17 cellular contexts compared by ENCODE assay signal in the genomic region with DNA sequence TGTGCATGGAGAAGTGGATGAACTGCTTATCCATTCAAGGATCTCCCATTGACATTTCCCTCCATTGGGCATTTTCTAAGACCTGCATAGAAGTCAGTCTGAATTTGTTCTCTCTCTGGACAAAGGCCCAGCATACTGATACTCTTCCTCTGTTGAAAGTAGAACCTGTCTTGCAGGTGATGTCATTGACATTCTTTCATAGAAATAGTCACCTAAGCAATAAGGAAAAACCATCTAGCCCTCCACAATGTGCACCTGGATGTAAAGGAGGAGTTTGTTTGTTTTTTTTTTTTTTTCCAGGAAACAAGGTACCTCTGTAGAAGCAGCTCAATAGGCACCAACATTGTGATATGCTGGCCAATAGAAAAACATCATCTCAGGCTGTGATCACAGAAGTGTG.
DNase-seq lines count a peak whose midpoint lies in the region; ATAC-seq and TF ChIP-seq lines count a peak whose summit lies in the region.
"Had no signal": no experiment of that assay in that cellular context is flagged by ENCODE, and none has a peak within 500 bp of the region (broad histone marks: within the 10 kb centered on the region; RNA-seq: fewer than 3 reads in every experiment).

No MANE protein-coding gene starts in this region.

- H3K36me3 ChIP-seq in PC-3 (ENCODE audit: low read depth, low read length) = no peaks in the 10 kb centered on the region
- H3K36me3 ChIP-seq: BLaER1, HAP-1 had no signal

- H2AFZ ChIP-seq in PC-3 (ENCODE audit: low read length) = no peak overlapping the region

- no peaks in the 10 kb centered on the region for H3K27me3 ChIP-seq in PC-3 (ENCODE audit: low read length)
- H3K27me3 ChIP-seq: BLaER1 had no signal

- no peak overlapping the region for H3K9ac ChIP-seq in PC-3 (ENCODE audit: low read length)
- H3K9ac ChIP-seq: BLaER1 had no signal

- CTCF ChIA-PET in PC-3 (lab: Charles Lee) = no interaction called here

- H3F3A ChIP-seq in PC-3 (ENCODE audit: low read length, unreplicated experiment) = no peaks in the 10 kb centered on the region

- H3K27ac ChIP-seq in PC-3 (ENCODE audit: low read length) = no peak overlapping the region
- H3K27ac ChIP-seq: BLaER1, HL-60 had no signal

- H3K4me3 ChIP-seq in PC-3 (ENCODE audit: low read length) = no peak overlapping the region
- H3K4me3 ChIP-seq: BLaER1, GM12878, HAP-1 had no signal

- H3K9me3 ChIP-seq in PC-3 (ENCODE audit: low read length) = no peaks in the 10 kb centered on the region
- H3K9me3 ChIP-seq: HAP-1 had no signal

- POLR2A ChIA-PET in PC-3 (lab: Charles Lee; ENCODE audit: unreplicated experiment) = no interaction called here

- H3K9me2 ChIP-seq in PC-3 (replicated peaks; ENCODE audit: low read length) = no peaks in the 10 kb centered on the region

- ATAC-seq in PC-3 (no peak), left colon (peak; percentile 72)
- ATAC-seq: GM12878 had no signal

- TF ChIP-seq CTCF in PC-3 (conservative IDR thresholded peaks at IDR 0.05; ENCODE audit: low read depth, low read length) = no peak

- DNase-seq in SIG-M5 treated with dmso at 0.1 percent for 504 hours (lab: John Stamatoyannopoulos, UW; ENCODE audit: unreplicated experiment) (peak; percentile 67), SIG-M5 (lab: John Stamatoyannopoulos, UW) (no peak), PC-3 (peak; percentile 26), left colon (no peak), glomerular visceral epithelial cell (ENCODE audit: extremely low spot score) (no peak), GOT3 (lab: John Stamatoyannopoulos, UW) (no peak)
- DNase-seq in activated CD8-positive, alpha-beta memory T cell treated with anti-CD3 and anti-CD28 coated beads, Interleukin-2, amount 50 U/mL, for 4 hours = no peak
- DNase-seq: 8988T; CD4-positive, alpha-beta memory T cell; DMS153; DND-41; EL; IMR-90 had no signal

- intact Hi-C loops in PC-3 (cut with micrococcal nuclease) = no loop called here
- intact Hi-C loops in left colon (cut with DNase I, micrococcal nuclease) = no loop called here

- H4K20me1 ChIP-seq in PC-3 (ENCODE audit: low read length) = no peaks in the 10 kb centered on the region
- H4K20me1 ChIP-seq: BLaER1 had no signal

- peaks cover 10% of the 10 kb centered on the region for H3K4me1 ChIP-seq in PC-3 (ENCODE audit: insufficient read depth, low read length)
- H3K4me1 ChIP-seq: BLaER1, HAP-1 had no signal

- no peak overlapping the region for H3K4me2 ChIP-seq in PC-3 (ENCODE audit: low read length)
- H3K4me2 ChIP-seq: BLaER1 had no signal

- no TSS peak for BruUV-seq in PC-3 (replicated peaks; lab: Mats Ljungman, UMichigan)

- no peaks in the 10 kb centered on the region for H3K79me2 ChIP-seq in PC-3 (ENCODE audit: low read length)

Comparison
In these comparisons a context has a peak if more than half of its experiments do, and no peak if none do; other contexts are left out.
1. DNase-seq: peak in SIG-M5 treated with dmso at 0.1 percent for 504 hours (single experiment) and PC-3 (single experiment); none in SIG-M5 (single experiment), left colon (0 of 2), glomerular visceral epithelial cell (single experiment), activated CD8-positive, alpha-beta memory T cell treated with anti-CD3 and anti-CD28 coated beads, Interleukin-2, amount 50 U/mL, for 4 hours (single experiment) and GOT3 (single experiment).